ENCODE assay signal across 1 cellular context in the genomic region with DNA sequence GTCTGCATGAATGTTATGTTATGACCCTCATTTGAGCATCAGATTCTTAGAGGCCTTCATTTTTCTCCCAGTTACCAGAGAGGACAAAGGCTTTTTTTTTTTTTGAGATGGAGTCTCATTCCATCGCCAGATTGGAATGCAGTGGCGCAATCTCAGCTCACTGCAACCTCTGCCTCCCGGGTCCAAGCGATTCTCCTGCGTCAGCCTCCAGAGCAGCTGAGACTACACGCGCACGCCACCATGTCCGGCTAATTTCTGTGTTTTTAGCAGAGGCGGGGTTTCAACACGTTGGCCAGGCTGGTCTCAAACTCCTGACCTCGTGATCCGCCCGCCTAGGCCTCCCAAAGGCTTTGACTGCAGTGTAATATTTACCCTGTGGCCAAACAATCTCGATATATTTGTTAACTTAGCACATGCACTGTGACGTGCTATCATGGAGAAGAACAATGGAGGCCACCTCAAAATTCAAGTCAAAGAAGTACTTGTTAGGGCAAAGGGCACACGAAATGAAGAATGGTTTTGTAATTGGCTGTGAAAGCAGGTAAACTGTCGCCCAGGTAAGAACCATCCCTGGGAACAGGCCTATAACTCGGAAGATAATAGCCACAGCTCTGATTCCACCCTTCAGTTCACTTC.
TF ChIP-seq lines count a peak whose summit lies in the region.

No MANE protein-coding gene starts in this region.

TF ChIP-seq in HepG2, 621 proteins besides CTCF, POLR2A, EP300 and RAD21 (continued from another document and continues in another):
- TF ChIP-seq ZBTB8A (CRISPR knock-in tag; IDR thresholded peaks at IDR 0.05; ENCODE audit: borderline replicate concordance, low read depth): no peak
- no peak for TF ChIP-seq ZNF530 (CRISPR knock-in tag; IDR thresholded peaks at IDR 0.05; ENCODE audit: low read depth)
- TF ChIP-seq, protein P1, sequence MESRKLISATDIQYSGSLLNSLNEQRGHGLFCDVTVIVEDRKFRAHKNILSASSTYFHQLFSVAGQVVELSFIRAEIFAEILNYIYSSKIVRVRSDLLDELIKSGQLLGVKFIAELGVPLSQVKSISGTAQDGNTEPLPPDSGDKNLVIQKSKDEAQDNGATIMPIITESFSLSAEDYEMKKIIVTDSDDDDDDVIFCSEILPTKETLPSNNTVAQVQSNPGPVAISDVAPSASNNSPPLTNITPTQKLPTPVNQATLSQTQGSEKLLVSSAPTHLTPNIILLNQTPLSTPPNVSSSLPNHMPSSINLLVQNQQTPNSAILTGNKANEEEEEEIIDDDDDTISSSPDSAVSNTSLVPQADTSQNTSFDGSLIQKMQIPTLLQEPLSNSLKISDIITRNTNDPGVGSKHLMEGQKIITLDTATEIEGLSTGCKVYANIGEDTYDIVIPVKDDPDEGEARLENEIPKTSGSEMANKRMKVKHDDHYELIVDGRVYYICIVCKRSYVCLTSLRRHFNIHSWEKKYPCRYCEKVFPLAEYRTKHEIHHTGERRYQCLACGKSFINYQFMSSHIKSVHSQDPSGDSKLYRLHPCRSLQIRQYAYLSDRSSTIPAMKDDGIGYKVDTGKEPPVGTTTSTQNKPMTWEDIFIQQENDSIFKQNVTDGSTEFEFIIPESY (CRISPR knock-in tag; IDR thresholded peaks at IDR 0.05): peak; percentile 52
- TF ChIP-seq RXRB (CRISPR knock-in tag; IDR thresholded peaks at IDR 0.05; ENCODE audit: borderline replicate concordance): no peak
- TF ChIP-seq EZH2 (conservative IDR thresholded peaks at IDR 0.05; ENCODE audit: low read depth, low read length): no peak
- 0 out of 2 replicates have a peak, but pooled peaks have one; percentile 14 for TF ChIP-seq ZFP1 (CRISPR knock-in tag; IDR thresholded peaks at IDR 0.05)
- TF ChIP-seq SNRNP70 (IDR thresholded peaks at IDR 0.05; ENCODE audit: low read depth, low read length): no peak
- TF ChIP-seq HNRNPK (IDR thresholded peaks at IDR 0.05; ENCODE audit: low read depth, low read length, poor library complexity, severe bottlenecking): no peak
- no peak for TF ChIP-seq CAMTA2 (CRISPR knock-in tag; IDR thresholded peaks at IDR 0.05; ENCODE audit: borderline replicate concordance)
- no peak for TF ChIP-seq DNMT1 (CRISPR knock-in tag; IDR thresholded peaks at IDR 0.05)
- no peak for TF ChIP-seq ZBTB7A (CRISPR knock-in tag; IDR thresholded peaks at IDR 0.05)
- no peak for TF ChIP-seq SMYD3 (CRISPR knock-in tag; IDR thresholded peaks at IDR 0.05)
- no peak for TF ChIP-seq ZNF468 (CRISPR knock-in tag; IDR thresholded peaks at IDR 0.05)
- peak; percentile 91 for TF ChIP-seq ZNF460 (CRISPR knock-in tag; IDR thresholded peaks at IDR 0.05; ENCODE audit: borderline replicate concordance)
- TF ChIP-seq FOSL2 (CRISPR knock-in tag; IDR thresholded peaks at IDR 0.05): peak; percentile 55
- TF ChIP-seq NBN (conservative IDR thresholded peaks at IDR 0.05): no peak
- TF ChIP-seq, protein P2, sequence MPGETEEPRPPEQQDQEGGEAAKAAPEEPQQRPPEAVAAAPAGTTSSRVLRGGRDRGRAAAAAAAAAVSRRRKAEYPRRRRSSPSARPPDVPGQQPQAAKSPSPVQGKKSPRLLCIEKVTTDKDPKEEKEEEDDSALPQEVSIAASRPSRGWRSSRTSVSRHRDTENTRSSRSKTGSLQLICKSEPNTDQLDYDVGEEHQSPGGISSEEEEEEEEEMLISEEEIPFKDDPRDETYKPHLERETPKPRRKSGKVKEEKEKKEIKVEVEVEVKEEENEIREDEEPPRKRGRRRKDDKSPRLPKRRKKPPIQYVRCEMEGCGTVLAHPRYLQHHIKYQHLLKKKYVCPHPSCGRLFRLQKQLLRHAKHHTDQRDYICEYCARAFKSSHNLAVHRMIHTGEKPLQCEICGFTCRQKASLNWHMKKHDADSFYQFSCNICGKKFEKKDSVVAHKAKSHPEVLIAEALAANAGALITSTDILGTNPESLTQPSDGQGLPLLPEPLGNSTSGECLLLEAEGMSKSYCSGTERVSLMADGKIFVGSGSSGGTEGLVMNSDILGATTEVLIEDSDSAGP (CRISPR knock-in tag; IDR thresholded peaks at IDR 0.05; ENCODE audit: borderline replicate concordance): no peak; the same call in 1 of the 2 replicates
- no peak for TF ChIP-seq MTF2 (CRISPR knock-in tag; IDR thresholded peaks at IDR 0.05; ENCODE audit: borderline replicate concordance)
- no peak for TF ChIP-seq SATB2 (CRISPR knock-in tag; IDR thresholded peaks at IDR 0.05)
- TF ChIP-seq, protein P3, sequence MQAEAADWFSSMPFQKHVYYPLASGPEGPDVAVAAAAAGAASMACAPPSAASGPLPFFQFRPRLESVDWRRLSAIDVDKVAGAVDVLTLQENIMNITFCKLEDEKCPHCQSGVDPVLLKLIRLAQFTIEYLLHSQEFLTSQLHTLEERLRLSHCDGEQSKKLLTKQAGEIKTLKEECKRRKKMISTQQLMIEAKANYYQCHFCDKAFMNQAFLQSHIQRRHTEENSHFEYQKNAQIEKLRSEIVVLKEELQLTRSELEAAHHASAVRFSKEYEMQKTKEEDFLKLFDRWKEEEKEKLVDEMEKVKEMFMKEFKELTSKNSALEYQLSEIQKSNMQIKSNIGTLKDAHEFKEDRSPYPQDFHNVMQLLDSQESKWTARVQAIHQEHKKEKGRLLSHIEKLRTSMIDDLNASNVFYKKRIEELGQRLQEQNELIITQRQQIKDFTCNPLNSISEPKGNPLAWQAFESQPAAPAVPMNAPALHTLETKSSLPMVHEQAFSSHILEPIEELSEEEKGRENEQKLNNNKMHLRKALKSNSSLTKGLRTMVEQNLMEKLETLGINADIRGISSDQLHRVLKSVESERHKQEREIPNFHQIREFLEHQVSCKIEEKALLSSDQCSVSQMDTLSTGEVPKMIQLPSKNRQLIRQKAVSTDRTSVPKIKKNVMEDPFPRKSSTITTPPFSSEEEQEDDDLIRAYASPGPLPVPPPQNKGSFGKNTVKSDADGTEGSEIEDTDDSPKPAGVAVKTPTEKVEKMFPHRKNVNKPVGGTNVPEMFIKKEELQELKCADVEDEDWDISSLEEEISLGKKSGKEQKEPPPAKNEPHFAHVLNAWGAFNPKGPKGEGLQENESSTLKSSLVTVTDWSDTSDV (CRISPR knock-in tag; IDR thresholded peaks at IDR 0.05): no peak
- no peak for TF ChIP-seq GATA4 (IDR thresholded peaks at IDR 0.05; ENCODE audit: borderline replicate concordance, low read depth)
- no peak for TF ChIP-seq EED (CRISPR knock-in tag; IDR thresholded peaks at IDR 0.05)
- no peak for TF ChIP-seq ZKSCAN8 (CRISPR knock-in tag; IDR thresholded peaks at IDR 0.05; ENCODE audit: borderline replicate concordance)
- no peak for TF ChIP-seq PHF20 (CRISPR knock-in tag; IDR thresholded peaks at IDR 0.05)
- TF ChIP-seq, protein P4, sequence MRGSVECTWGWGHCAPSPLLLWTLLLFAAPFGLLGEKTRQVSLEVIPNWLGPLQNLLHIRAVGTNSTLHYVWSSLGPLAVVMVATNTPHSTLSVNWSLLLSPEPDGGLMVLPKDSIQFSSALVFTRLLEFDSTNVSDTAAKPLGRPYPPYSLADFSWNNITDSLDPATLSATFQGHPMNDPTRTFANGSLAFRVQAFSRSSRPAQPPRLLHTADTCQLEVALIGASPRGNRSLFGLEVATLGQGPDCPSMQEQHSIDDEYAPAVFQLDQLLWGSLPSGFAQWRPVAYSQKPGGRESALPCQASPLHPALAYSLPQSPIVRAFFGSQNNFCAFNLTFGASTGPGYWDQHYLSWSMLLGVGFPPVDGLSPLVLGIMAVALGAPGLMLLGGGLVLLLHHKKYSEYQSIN (CRISPR knock-in tag; IDR thresholded peaks at IDR 0.05; ENCODE audit: borderline replicate concordance): no peak
- no peak for TF ChIP-seq PAF1 (CRISPR knock-in tag; IDR thresholded peaks at IDR 0.05)
- no peak for TF ChIP-seq ZNF567 (CRISPR knock-in tag; IDR thresholded peaks at IDR 0.05; ENCODE audit: borderline replicate concordance)
- no peak for TF ChIP-seq SP1 (IDR thresholded peaks at IDR 0.05)
- no peak for TF ChIP-seq SP1 (CRISPR knock-in tag; IDR thresholded peaks at IDR 0.05)
- TF ChIP-seq ISX (CRISPR knock-in tag; conservative IDR thresholded peaks at IDR 0.05): no peak
- TF ChIP-seq, protein P5, sequence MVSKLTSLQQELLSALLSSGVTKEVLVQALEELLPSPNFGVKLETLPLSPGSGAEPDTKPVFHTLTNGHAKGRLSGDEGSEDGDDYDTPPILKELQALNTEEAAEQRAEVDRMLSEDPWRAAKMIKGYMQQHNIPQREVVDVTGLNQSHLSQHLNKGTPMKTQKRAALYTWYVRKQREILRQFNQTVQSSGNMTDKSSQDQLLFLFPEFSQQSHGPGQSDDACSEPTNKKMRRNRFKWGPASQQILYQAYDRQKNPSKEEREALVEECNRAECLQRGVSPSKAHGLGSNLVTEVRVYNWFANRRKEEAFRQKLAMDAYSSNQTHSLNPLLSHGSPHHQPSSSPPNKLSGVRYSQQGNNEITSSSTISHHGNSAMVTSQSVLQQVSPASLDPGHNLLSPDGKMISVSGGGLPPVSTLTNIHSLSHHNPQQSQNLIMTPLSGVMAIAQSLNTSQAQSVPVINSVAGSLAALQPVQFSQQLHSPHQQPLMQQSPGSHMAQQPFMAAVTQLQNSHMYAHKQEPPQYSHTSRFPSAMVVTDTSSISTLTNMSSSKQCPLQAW (CRISPR knock-in tag; IDR thresholded peaks at IDR 0.05): peak; percentile 46; the same call in 1 of the 2 replicates
- no peak for TF ChIP-seq NFKB2 (CRISPR knock-in tag; IDR thresholded peaks at IDR 0.05; ENCODE audit: borderline replicate concordance)
- TF ChIP-seq ZFP62 (CRISPR knock-in tag; IDR thresholded peaks at IDR 0.05): no peak
- TF ChIP-seq SRSF1 (optimal IDR thresholded peaks at IDR 0.05; ENCODE audit: low read depth, low read length): no peak
- TF ChIP-seq, protein P6, sequence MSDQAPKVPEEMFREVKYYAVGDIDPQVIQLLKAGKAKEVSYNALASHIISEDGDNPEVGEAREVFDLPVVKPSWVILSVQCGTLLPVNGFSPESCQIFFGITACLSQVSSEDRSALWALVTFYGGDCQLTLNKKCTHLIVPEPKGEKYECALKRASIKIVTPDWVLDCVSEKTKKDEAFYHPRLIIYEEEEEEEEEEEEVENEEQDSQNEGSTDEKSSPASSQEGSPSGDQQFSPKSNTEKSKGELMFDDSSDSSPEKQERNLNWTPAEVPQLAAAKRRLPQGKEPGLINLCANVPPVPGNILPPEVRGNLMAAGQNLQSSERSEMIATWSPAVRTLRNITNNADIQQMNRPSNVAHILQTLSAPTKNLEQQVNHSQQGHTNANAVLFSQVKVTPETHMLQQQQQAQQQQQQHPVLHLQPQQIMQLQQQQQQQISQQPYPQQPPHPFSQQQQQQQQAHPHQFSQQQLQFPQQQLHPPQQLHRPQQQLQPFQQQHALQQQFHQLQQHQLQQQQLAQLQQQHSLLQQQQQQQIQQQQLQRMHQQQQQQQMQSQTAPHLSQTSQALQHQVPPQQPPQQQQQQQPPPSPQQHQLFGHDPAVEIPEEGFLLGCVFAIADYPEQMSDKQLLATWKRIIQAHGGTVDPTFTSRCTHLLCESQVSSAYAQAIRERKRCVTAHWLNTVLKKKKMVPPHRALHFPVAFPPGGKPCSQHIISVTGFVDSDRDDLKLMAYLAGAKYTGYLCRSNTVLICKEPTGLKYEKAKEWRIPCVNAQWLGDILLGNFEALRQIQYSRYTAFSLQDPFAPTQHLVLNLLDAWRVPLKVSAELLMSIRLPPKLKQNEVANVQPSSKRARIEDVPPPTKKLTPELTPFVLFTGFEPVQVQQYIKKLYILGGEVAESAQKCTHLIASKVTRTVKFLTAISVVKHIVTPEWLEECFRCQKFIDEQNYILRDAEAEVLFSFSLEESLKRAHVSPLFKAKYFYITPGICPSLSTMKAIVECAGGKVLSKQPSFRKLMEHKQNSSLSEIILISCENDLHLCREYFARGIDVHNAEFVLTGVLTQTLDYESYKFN (CRISPR knock-in tag; conservative IDR thresholded peaks at IDR 0.05): peak; percentile 47
- no peak for TF ChIP-seq CHD2 (IDR thresholded peaks at IDR 0.05; ENCODE audit: low read depth, low read length)
- no peak for TF ChIP-seq NFYC (CRISPR knock-in tag; IDR thresholded peaks at IDR 0.05)
- TF ChIP-seq ZNF124 (CRISPR knock-in tag; IDR thresholded peaks at IDR 0.05): no peak
- no peak for TF ChIP-seq GPN1 (CRISPR knock-in tag; IDR thresholded peaks at IDR 0.05; ENCODE audit: borderline replicate concordance)
- TF ChIP-seq, protein P7, sequence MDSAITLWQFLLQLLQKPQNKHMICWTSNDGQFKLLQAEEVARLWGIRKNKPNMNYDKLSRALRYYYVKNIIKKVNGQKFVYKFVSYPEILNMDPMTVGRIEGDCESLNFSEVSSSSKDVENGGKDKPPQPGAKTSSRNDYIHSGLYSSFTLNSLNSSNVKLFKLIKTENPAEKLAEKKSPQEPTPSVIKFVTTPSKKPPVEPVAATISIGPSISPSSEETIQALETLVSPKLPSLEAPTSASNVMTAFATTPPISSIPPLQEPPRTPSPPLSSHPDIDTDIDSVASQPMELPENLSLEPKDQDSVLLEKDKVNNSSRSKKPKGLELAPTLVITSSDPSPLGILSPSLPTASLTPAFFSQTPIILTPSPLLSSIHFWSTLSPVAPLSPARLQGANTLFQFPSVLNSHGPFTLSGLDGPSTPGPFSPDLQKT (CRISPR knock-in tag; IDR thresholded peaks at IDR 0.05; ENCODE audit: borderline replicate concordance): no peak
- TF ChIP-seq SUZ12 (IDR thresholded peaks at IDR 0.05; ENCODE audit: low read depth, low read length): no peak
- TF ChIP-seq NCOA1 (CRISPR knock-in tag; IDR thresholded peaks at IDR 0.05): no peak
- TF ChIP-seq, protein P8, sequence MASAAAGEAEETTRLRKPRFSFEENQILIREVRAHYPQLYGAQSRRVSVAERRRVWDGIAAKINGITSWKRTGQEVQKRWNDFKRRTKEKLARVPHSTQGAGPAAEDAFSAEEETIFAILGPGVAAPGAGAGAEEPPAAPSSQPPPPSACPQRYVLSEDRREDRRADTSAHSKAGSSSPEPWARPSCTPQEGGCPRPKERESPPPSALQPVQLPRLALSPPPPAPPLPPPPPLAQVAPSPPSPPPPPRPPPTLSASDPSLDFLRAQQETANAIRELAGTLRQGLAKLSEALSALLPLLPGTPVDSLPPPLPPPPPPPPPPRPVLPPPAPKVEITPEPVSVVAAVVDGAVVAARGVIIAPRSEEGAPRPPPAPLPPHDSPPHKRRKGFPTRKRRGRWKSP (CRISPR knock-in tag; IDR thresholded peaks at IDR 0.05): no peak
- TF ChIP-seq KLF9 (CRISPR knock-in tag; IDR thresholded peaks at IDR 0.05; ENCODE audit: low read depth): no peak
- 0 out of 2 replicates have a peak, but pooled peaks have one; percentile 20 for TF ChIP-seq FOXA3 (CRISPR knock-in tag; IDR thresholded peaks at IDR 0.05)
- no peak for TF ChIP-seq BRCA1 (CRISPR knock-in tag; IDR thresholded peaks at IDR 0.05)
- TF ChIP-seq, protein P9, sequence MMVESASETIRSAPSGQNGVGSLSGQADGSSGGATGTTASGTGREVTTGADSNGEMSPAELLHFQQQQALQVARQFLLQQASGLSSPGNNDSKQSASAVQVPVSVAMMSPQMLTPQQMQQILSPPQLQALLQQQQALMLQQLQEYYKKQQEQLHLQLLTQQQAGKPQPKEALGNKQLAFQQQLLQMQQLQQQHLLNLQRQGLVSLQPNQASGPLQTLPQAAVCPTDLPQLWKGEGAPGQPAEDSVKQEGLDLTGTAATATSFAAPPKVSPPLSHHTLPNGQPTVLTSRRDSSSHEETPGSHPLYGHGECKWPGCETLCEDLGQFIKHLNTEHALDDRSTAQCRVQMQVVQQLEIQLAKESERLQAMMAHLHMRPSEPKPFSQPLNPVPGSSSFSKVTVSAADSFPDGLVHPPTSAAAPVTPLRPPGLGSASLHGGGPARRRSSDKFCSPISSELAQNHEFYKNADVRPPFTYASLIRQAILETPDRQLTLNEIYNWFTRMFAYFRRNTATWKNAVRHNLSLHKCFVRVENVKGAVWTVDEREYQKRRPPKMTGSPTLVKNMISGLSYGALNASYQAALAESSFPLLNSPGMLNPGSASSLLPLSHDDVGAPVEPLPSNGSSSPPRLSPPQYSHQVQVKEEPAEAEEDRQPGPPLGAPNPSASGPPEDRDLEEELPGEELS (CRISPR knock-in tag; IDR thresholded peaks at IDR 0.05): peak; percentile 42
- no peak for TF ChIP-seq NONO (IDR thresholded peaks at IDR 0.05)
- peak; percentile 41; the same call in 1 of the 2 replicates for TF ChIP-seq NONO (CRISPR knock-in tag; conservative IDR thresholded peaks at IDR 0.05)
- no peak for TF ChIP-seq ZSCAN12 (CRISPR knock-in tag; IDR thresholded peaks at IDR 0.05)
- no peak for TF ChIP-seq RBFOX2 (IDR thresholded peaks at IDR 0.05; ENCODE audit: low read depth, low read length)
